Comparison of ENCODE assay signal across 28 cellular contexts in genomic region chr1:6948861-6949260, GRCh38.
A peak's percentile ranks its signal among the peaks of the same experiment; 100 is the strongest.
DNase-seq lines count a peak whose midpoint lies in the region; FAIRE-seq and TF ChIP-seq lines count a peak whose summit lies in the region.
"Had no signal": no experiment of that assay in that cellular context is flagged by ENCODE, and none has a peak within 500 bp of the region (broad histone marks: within the 10 kb centered on the region; RNA-seq: fewer than 3 reads in every experiment).

No MANE protein-coding gene starts in this region.

- H3K9me3 Mint-ChIP-seq in HFFc6: no peaks in the 10 kb centered on the region
- H3K9me3 Mint-ChIP-seq: activated CD4-positive, alpha-beta T cell treated with anti-CD3 and anti-CD28 coated beads, Interleukin-2, amount 10 ng/mL, durations not matched to agents 24 days and 14 days; activated naive CD8-positive, alpha-beta T cell treated with anti-CD3 and anti-CD28 coated beads, Interleukin-2, amount 10 ng/mL, durations not matched to agents 7 days and 5 days; stimulated activated effector memory CD8-positive, alpha-beta T cell treated with anti-CD3 and anti-CD28 coated beads, Interleukin-12 subunit alpha, Interleukin-12 subunit beta, amount 100 ng/mL, for 72 hours had no signal

- no peak overlapping the region for H3K27ac Mint-ChIP-seq in HFFc6
- H3K27ac Mint-ChIP-seq: activated CD4-positive, alpha-beta T cell treated with anti-CD3 and anti-CD28 coated beads, Interleukin-2, amount 10 ng/mL, durations not matched to agents 24 days and 14 days; activated naive CD8-positive, alpha-beta T cell treated with anti-CD3 and anti-CD28 coated beads, Interleukin-2, amount 10 ng/mL, durations not matched to agents 7 days and 5 days; nephron progenitor cell; stimulated activated effector memory CD8-positive, alpha-beta T cell treated with anti-CD3 and anti-CD28 coated beads, Interleukin-12 subunit alpha, Interleukin-12 subunit beta, amount 100 ng/mL, for 72 hours had no signal

- peaks cover 12% of the 10 kb centered on the region; the same call in 1 of the 2 replicates for H3K4me1 Mint-ChIP-seq in HFFc6 (ENCODE audit: low read depth)
- H3K4me1 Mint-ChIP-seq: activated CD4-positive, alpha-beta T cell treated with anti-CD3 and anti-CD28 coated beads, Interleukin-2, amount 10 ng/mL, durations not matched to agents 24 days and 14 days; activated naive CD8-positive, alpha-beta T cell treated with anti-CD3 and anti-CD28 coated beads, Interleukin-2, amount 10 ng/mL, durations not matched to agents 7 days and 5 days; stimulated activated effector memory CD8-positive, alpha-beta T cell treated with anti-CD3 and anti-CD28 coated beads, Interleukin-12 subunit alpha, Interleukin-12 subunit beta, amount 100 ng/mL, for 72 hours had no signal

- peak; percentile 41 for DNase-seq in D721Med (ENCODE audit: insufficient read length, low spot score)
- DNase-seq in HFFc6: peak; percentile 3
- DNase-seq in RWPE1 (ENCODE audit: low spot score): peak; percentile 17
- DNase-seq in fibroblast of mammary gland (ENCODE audit: low read depth): peak; percentile 7
- DNase-seq in NCI-H2196 (lab: John Stamatoyannopoulos, UW; ENCODE audit: unreplicated experiment): no peak
- no peak for DNase-seq in DMS53 treated with DMSO at 0.1 percent for 48 hours (lab: John Stamatoyannopoulos, UW; ENCODE audit: unreplicated experiment)
- DNase-seq in NCI-H2029 treated with DMSO at 0.1 percent for 48 hours (lab: John Stamatoyannopoulos, UW): no peak
- DNase-seq in AG08396 (ENCODE audit: low spot score): no peak
- DNase-seq: activated CD4-positive, alpha-beta T cell treated with anti-CD3 and anti-CD28 coated beads, Interleukin-2, amount 10 ng/mL, durations not matched to agents 24 days and 14 days; activated effector memory CD4-positive, alpha-beta T cell treated with anti-CD3 and anti-CD28 coated beads, Interleukin-2, amount 50 U/mL, for 16 hours; activated naive CD8-positive, alpha-beta T cell treated with anti-CD3 and anti-CD28 coated beads, Interleukin-2, amount 10 ng/mL, durations not matched to agents 7 days and 5 days; activated T-cell treated with anti-CD3 and anti-CD28 coated beads, Interleukin-2, amount 50 U/mL, for 1 hour; hippocampal formation; KG1; mammary epithelial cell; MG63; NCI-H2029; nephron progenitor cell; RPMI8226; stimulated activated CD4-positive, alpha-beta T cell treated with anti-CD3 and anti-CD28 coated beads, Interleukin-15, amount 100 ng/mL, for 24 hours; T-helper 9 cell; upper lobe of right lung had no signal

- POLR2A ChIA-PET in RWPE1 (lab: Yijun Ruan, JAX; ENCODE audit: low non-redundant PET): no interaction called here

- CTCF ChIA-PET in RWPE1 (lab: Yijun Ruan, JAX): no interaction called here

- no peak overlapping the region for H3K27ac ChIP-seq in RWPE1
- H3K27ac ChIP-seq: BLaER1 treated with 17β-estradiol and CSF1 and Interleukin-3, amounts not matched to agents 10 nM and 100 nM; SJSA1; upper lobe of right lung had no signal

- no peak overlapping the region for H3K4me3 ChIP-seq in fibroblast of mammary gland (ENCODE audit: control insufficient read depth, low read depth, low read length)
- H3K4me3 ChIP-seq: BLaER1 treated with 17β-estradiol and CSF1 and Interleukin-3, amounts not matched to agents 10 nM and 100 nM; MG63; SJSA1; upper lobe of right lung had no signal

- peaks cover 20% of the 10 kb centered on the region for H3K27me3 Mint-ChIP-seq in HFFc6 (ENCODE audit: insufficient read depth)

- no peak overlapping the region for H3K4me3 Mint-ChIP-seq in HFFc6
- H3K4me3 Mint-ChIP-seq: activated CD4-positive, alpha-beta T cell treated with anti-CD3 and anti-CD28 coated beads, Interleukin-2, amount 10 ng/mL, durations not matched to agents 24 days and 14 days; activated naive CD8-positive, alpha-beta T cell treated with anti-CD3 and anti-CD28 coated beads, Interleukin-2, amount 10 ng/mL, durations not matched to agents 7 days and 5 days; nephron progenitor cell; stimulated activated effector memory CD8-positive, alpha-beta T cell treated with anti-CD3 and anti-CD28 coated beads, Interleukin-12 subunit alpha, Interleukin-12 subunit beta, amount 100 ng/mL, for 72 hours had no signal

- TF ChIP-seq CTCF in D721Med (IDR thresholded peaks at IDR 0.05; ENCODE audit: insufficient read depth, missing control alignments): no peak
- TF ChIP-seq CTCF in HFFc6 (IDR thresholded peaks at IDR 0.05): no peak
- TF ChIP-seq CTCF in RWPE1 (conservative IDR thresholded peaks at IDR 0.05; ENCODE audit: low read depth): no peak
- TF ChIP-seq CTCF in fibroblast of mammary gland (conservative IDR thresholded peaks at IDR 0.05; ENCODE audit: control insufficient read depth, insufficient read depth, low read depth, low read length): no peak

- H3K36me3 Mint-ChIP-seq in HFFc6 (ENCODE audit: low read depth): no peaks in the 10 kb centered on the region
- H3K36me3 Mint-ChIP-seq: activated naive CD8-positive, alpha-beta T cell treated with anti-CD3 and anti-CD28 coated beads, Interleukin-2, amount 10 ng/mL, durations not matched to agents 7 days and 5 days; stimulated activated effector memory CD8-positive, alpha-beta T cell treated with anti-CD3 and anti-CD28 coated beads, Interleukin-12 subunit alpha, Interleukin-12 subunit beta, amount 100 ng/mL, for 72 hours had no signal

- no peak for FAIRE-seq in D721Med (lab: Jason Lieb, UNC)
- FAIRE-seq: endometrium, G401.6, HTR-8/SVneo had no signal

Comparison
In these comparisons a context has a peak if more than half of its experiments do, and no peak if none do; other contexts are left out.
1. DNase-seq: peak in D721Med (single experiment), HFFc6 (single experiment), RWPE1 (single experiment) and fibroblast of mammary gland (single experiment); none in NCI-H2196 (single experiment), DMS53 treated with DMSO at 0.1 percent for 48 hours (single experiment), NCI-H2029 treated with DMSO at 0.1 percent for 48 hours (single experiment) and AG08396 (single experiment).